21 cellular contexts compared by ENCODE assay signal in the genomic region with DNA sequence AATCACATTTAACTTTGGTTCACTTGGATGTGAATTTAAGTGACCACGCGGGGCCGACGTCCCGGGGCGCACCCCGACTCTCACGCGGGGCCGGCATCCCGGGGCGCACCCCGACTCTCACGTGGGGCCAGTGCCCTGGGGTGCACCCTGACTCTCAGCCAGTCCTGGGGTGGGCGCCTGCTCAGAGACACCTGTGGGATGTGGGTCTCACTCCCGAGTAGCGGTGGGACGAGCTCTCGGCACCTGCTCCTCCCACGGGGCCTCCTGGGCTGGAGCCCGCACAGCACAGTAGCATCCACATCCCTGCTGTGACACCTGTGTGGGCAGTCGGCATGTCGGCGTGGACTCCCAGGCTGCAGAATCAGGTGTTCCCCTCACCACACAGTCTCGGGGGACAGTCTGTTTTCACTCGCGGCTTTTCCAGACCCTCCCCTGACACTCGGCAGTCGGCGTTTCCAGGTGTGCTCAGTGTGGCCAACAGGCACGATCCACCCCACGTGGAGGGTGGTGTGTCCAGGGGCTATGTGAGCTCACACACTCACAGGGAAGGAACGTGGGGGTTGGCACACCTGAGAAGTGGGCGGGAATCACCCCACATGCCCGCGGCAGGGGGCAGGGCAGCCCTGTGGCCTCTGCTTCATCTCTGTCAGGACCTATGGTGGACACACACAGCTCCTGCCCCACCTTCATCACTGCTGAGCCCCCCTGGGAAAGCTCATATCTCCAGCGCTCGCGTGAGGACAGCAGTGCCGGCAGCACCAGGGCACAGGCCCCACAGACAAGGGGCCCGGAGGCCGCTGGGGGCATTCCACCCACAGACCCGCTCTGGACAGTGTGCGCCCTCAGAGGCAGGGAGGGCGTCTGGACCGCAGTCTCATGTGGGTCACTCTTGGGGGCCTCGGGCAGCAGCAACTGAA. TPM values are rescaled to one million over a fixed set of nuclear protein-coding genes. Genes with fewer than 3 reads are reported as not detected.
DNase-seq lines count a peak whose midpoint lies in the region; FAIRE-seq and TF ChIP-seq lines count a peak whose summit lies in the region.
"Had no signal": no experiment of that assay in that cellular context is flagged by ENCODE, and none has a peak within 500 bp of the region (broad histone marks: within the 10 kb centered on the region; RNA-seq: fewer than 3 reads in every experiment).

No MANE protein-coding gene starts in this region.

- peaks cover 9% of the 10 kb centered on the region for H3K4me1 Mint-ChIP-seq in progenitor cell of endocrine pancreas (ENCODE audit: low read depth)
- H3K4me1 Mint-ChIP-seq: GM23338 had no signal

- peak overlapping the region; percentile 66 for H3K27ac Mint-ChIP-seq in progenitor cell of endocrine pancreas
- H3K27ac Mint-ChIP-seq: CD8-positive, alpha-beta memory T cell had no signal

- TF ChIP-seq POLR2A in suprapubic skin (IDR thresholded peaks at IDR 0.05) = no peak

- 90% methylated on average over 11 of the region's 47 CpGs for WGBS in suprapubic skin

- H3K36me3 Mint-ChIP-seq in progenitor cell of endocrine pancreas (ENCODE audit: insufficient read depth) = peaks cover 26% of the 10 kb centered on the region

- H4K20me1 ChIP-seq in BLaER1 = peaks cover 12% of the 10 kb centered on the region

- H3K27me3 ChIP-seq in BE2C (no peaks in the 10 kb centered on the region), BLaER1 (no peaks in the 10 kb centered on the region), suprapubic skin (no peaks in the 10 kb centered on the region)

- peak overlapping the region; percentile 74 for H3K4me2 ChIP-seq in BLaER1
- H3K4me2 ChIP-seq: GM23338 had no signal

- H3K9me3 ChIP-seq in BE2C (peaks cover 3% of the 10 kb centered on the region; the same call in 1 of the 2 replicates), BLaER1 (peaks cover 17% of the 10 kb centered on the region), kidney (ENCODE audit: control insufficient read depth in 1 of 2, low read length in 2 of 2) (no peaks in the 10 kb centered on the region), suprapubic skin (no peaks in the 10 kb centered on the region)

- no peak overlapping the region for H3K4me3 Mint-ChIP-seq in progenitor cell of endocrine pancreas (ENCODE audit: low read depth)
- H3K4me3 Mint-ChIP-seq: CD8-positive, alpha-beta memory T cell; GM23338 had no signal

- peaks cover 15% of the 10 kb centered on the region for H3K4me1 ChIP-seq in BE2C
- peaks cover 39% of the 10 kb centered on the region for H3K4me1 ChIP-seq in BLaER1
- H3K4me1 ChIP-seq in kidney (ENCODE audit: control insufficient read depth in 1 of 2, insufficient read depth in 1 of 2, low read depth in 1 of 2, low read length in 2 of 2) = peaks cover 0 to 4% of the 10 kb centered on the region in 2 donors
- peaks cover 15% of the 10 kb centered on the region for H3K4me1 ChIP-seq in suprapubic skin

- DNase-seq in BE2C (peak; percentile 9), kidney (peak; percentile 58), progenitor cell of endocrine pancreas (ENCODE audit: low spot score, unreplicated experiment) (no peak), dermis blood vessel endothelial cell (no peak), suprapubic skin (ENCODE audit: low spot score in 2 of 2) (no peak)
- no peak for DNase-seq in activated CD4-positive, alpha-beta T cell treated with anti-CD3 and anti-CD28 coated beads for 4 hours
- DNase-seq: C1 segment of cervical spinal cord, Calu3, HCEC 1CT, Karpas-422, MV-4-11, NCI-H1694 treated with DMSO at 0.1 percent for 48 hours, NCI-H446 treated with DMSO at 0.1 percent for 48 hours, NCI-H526 treated with DMSO at 0.1 percent for 48 hours, OCI-M1, SHP77 treated with DMSO at 0.1 percent for 48 hours had no signal

- peaks cover 8% of the 10 kb centered on the region for H3K9me3 Mint-ChIP-seq in progenitor cell of endocrine pancreas (ENCODE audit: low read depth)
- H3K9me3 Mint-ChIP-seq: CD8-positive, alpha-beta memory T cell had no signal

- H3K27me3 Mint-ChIP-seq in progenitor cell of endocrine pancreas = no peaks in the 10 kb centered on the region
- H3K27me3 Mint-ChIP-seq: CD8-positive, alpha-beta memory T cell had no signal

- H3K36me3 ChIP-seq in BE2C = no peaks in the 10 kb centered on the region
- H3K36me3 ChIP-seq in BLaER1 = peaks cover 29% of the 10 kb centered on the region
- H3K36me3 ChIP-seq in kidney (ENCODE audit: control insufficient read depth in 1 of 2, insufficient read depth in 2 of 2, low read length in 2 of 2) = no peaks in the 10 kb centered on the region
- peaks cover 18% of the 10 kb centered on the region for H3K36me3 ChIP-seq in suprapubic skin

- H3K4me3 ChIP-seq in BE2C (ENCODE audit: low read depth, low read length) (no peak overlapping the region), BLaER1 (no peak overlapping the region), kidney (ENCODE audit: low read length in 2 of 2) (no peak overlapping the region), suprapubic skin (no peak overlapping the region)
- H3K4me3 ChIP-seq: GM23338, SK-N-MC had no signal

- intact Hi-C loops in kidney (cut with DNase I) = no loop called here

- 0 out of 2 replicates have a peak overlapping the region, but pooled peaks have one; percentile 35 for H3K9ac ChIP-seq in BLaER1
- no peak overlapping the region for H3K9ac ChIP-seq in kidney (ENCODE audit: low read length in 2 of 2)

- FAIRE-seq in kidney (lab: Jason Lieb, UNC) = no peak
- FAIRE-seq: GM12891 had no signal

- no peak for TF ChIP-seq EP300 in suprapubic skin (IDR thresholded peaks at IDR 0.05)

- H3K27ac ChIP-seq in BLaER1 (peak overlapping the region; percentile 53), kidney (ENCODE audit: low read depth in 2 of 2, low read length in 2 of 2) (no peak overlapping the region), suprapubic skin (no peak overlapping the region)
- H3K27ac ChIP-seq: SK-N-MC had no signal

- TF ChIP-seq CTCF in BE2C (IDR thresholded peaks at IDR 0.05; ENCODE audit: low read depth, low read length) (no peak), kidney (IDR thresholded peaks at IDR 0.05; ENCODE audit: borderline replicate concordance, extremely low read depth, insufficient read depth) (no peak), progenitor cell of endocrine pancreas (IDR thresholded peaks at IDR 0.05; ENCODE audit: unreplicated experiment) (no peak), suprapubic skin (IDR thresholded peaks at IDR 0.05) (no peak)

RNA-seq across cellular contexts. Expression of gene LMF1, which starts 51.8 kb away (rescaled TPM):
- polyA plus RNA-seq in BE2C (2012; ENCODE audit: insufficient read depth, insufficient read length, low read depth) = 4.3 TPM
- 28.6 TPM for total RNA-seq in kidney
- polyA plus RNA-seq in kidney (ENCODE audit: insufficient read depth, low read depth, low replicate concordance) = 15.4 TPM
- 26.2 and 28.2 TPM in 2 replicates for total RNA-seq in progenitor cell of endocrine pancreas
- total RNA-seq in dermis blood vessel endothelial cell = 14.2 and 14.6 TPM in 2 replicates
- 100 to 1,000 TPM in 1 of 4 donors, 10 to 100 TPM in 3; 32.1 to 117 (median 38.0) TPM for total RNA-seq in suprapubic skin

Comparison
In these comparisons a context has a peak if more than half of its experiments do, and no peak if none do; other contexts are left out.
1. DNase-seq: peak in BE2C (single experiment) and kidney (single experiment); none in progenitor cell of endocrine pancreas (single experiment), dermis blood vessel endothelial cell (single experiment), activated CD4-positive, alpha-beta T cell treated with anti-CD3 and anti-CD28 coated beads for 4 hours (0 of 2) and suprapubic skin (0 of 2).